Comparison of ENCODE assay signal across 15 cellular contexts in genomic region chr15:60815321-60815720, GRCh38.
DNase-seq lines count a peak whose midpoint lies in the region; ATAC-seq lines count a peak whose summit lies in the region.
"Had no signal": no experiment of that assay in that cellular context is flagged by ENCODE, and none has a peak within 500 bp of the region (broad histone marks: within the 10 kb centered on the region; RNA-seq: fewer than 3 reads in every experiment).

No MANE protein-coding gene starts in this region.

- no peaks in the 10 kb centered on the region for H3K9me3 Mint-ChIP-seq in activated T-helper 2 cell treated with anti-CD3 and anti-CD28 coated beads, Interferon-gamma antibody, Interleukin-2, Interleukin-4, amounts not matched to agents 10 μg/mL and 5 μg/mL and 100 μg/mL, durations not matched to agents 14 hours and 24 hours and 36 hours
- H3K9me3 Mint-ChIP-seq: CD4-positive, alpha-beta T cell; GM23338; HFFc6 had no signal

- H3K4me1 ChIP-seq in right cardiac atrium (ENCODE audit: control insufficient read depth, insufficient read depth, low read length) = no peaks in the 10 kb centered on the region

- peak overlapping the region; percentile 83 for H3K27ac Mint-ChIP-seq in T-helper 17 cell
- H3K27ac Mint-ChIP-seq in activated T-helper 2 cell treated with anti-CD3 and anti-CD28 coated beads, Interferon-gamma antibody, Interleukin-2, Interleukin-4, amounts not matched to agents 10 μg/mL and 5 μg/mL and 100 μg/mL, durations not matched to agents 14 hours and 24 hours and 36 hours = no peak overlapping the region
- H3K27ac Mint-ChIP-seq: CD4-positive, alpha-beta T cell; GM23338; HFFc6 had no signal

- peak; percentile 35 to 72 for ATAC-seq in right cardiac atrium
- ATAC-seq in T-helper 17 cell = no peak
- ATAC-seq: GM23338, HCT116 had no signal

- DNase-seq in right cardiac atrium (peak in 1 of 3 donors; percentile 52), cardiac septum (ENCODE audit: low spot score) (no peak), T-helper 17 cell (no peak), globus pallidus (ENCODE audit: low spot score) (peak; percentile 8), SK-N-DZ (ENCODE audit: low spot score) (no peak)
- DNase-seq in activated T-helper 2 cell treated with anti-CD3 and anti-CD28 coated beads, Interferon-gamma antibody, Interleukin-2, Interleukin-4, amounts not matched to agents 10 μg/mL and 5 μg/mL and 100 μg/mL, durations not matched to agents 14 hours and 24 hours and 36 hours (ENCODE audit: low spot score) = no peak
- DNase-seq: ACHN; CD4-positive, alpha-beta T cell; DMS79 treated with DMSO at 0.1 percent for 48 hours; GF-D8; HFFc6; IMR-90 had no signal

- H3K9me3 ChIP-seq in right cardiac atrium (ENCODE audit: control insufficient read depth, low read length) = no peaks in the 10 kb centered on the region
- H3K9me3 ChIP-seq in T-helper 17 cell (ENCODE audit: control insufficient read depth, low read length, poor library complexity, severe bottlenecking) = no peaks in the 10 kb centered on the region

- no peak overlapping the region for H3K27ac ChIP-seq in right cardiac atrium (ENCODE audit: low read length)
- H3K27ac ChIP-seq: C4-2B had no signal

- no peak overlapping the region for H3K4me3 Mint-ChIP-seq in T-helper 17 cell
- no peak overlapping the region for H3K4me3 Mint-ChIP-seq in activated T-helper 2 cell treated with anti-CD3 and anti-CD28 coated beads, Interferon-gamma antibody, Interleukin-2, Interleukin-4, amounts not matched to agents 10 μg/mL and 5 μg/mL and 100 μg/mL, durations not matched to agents 14 hours and 24 hours and 36 hours (ENCODE audit: low read depth)
- H3K4me3 Mint-ChIP-seq: CD4-positive, alpha-beta T cell; GM23338; HFFc6 had no signal

- peaks cover 2% of the 10 kb centered on the region for H3K36me3 Mint-ChIP-seq in T-helper 17 cell (ENCODE audit: low read depth)
- H3K36me3 Mint-ChIP-seq in activated T-helper 2 cell treated with anti-CD3 and anti-CD28 coated beads, Interferon-gamma antibody, Interleukin-2, Interleukin-4, amounts not matched to agents 10 μg/mL and 5 μg/mL and 100 μg/mL, durations not matched to agents 14 hours and 24 hours and 36 hours (ENCODE audit: low read depth) = no peaks in the 10 kb centered on the region

- H3K4me1 Mint-ChIP-seq in T-helper 17 cell = peaks cover 47% of the 10 kb centered on the region
- H3K4me1 Mint-ChIP-seq in activated T-helper 2 cell treated with anti-CD3 and anti-CD28 coated beads, Interferon-gamma antibody, Interleukin-2, Interleukin-4, amounts not matched to agents 10 μg/mL and 5 μg/mL and 100 μg/mL, durations not matched to agents 14 hours and 24 hours and 36 hours (ENCODE audit: low read depth) = peaks cover 4% of the 10 kb centered on the region

- H3K4me3 ChIP-seq in right cardiac atrium (ENCODE audit: low read length) = no peak overlapping the region
- H3K4me3 ChIP-seq: GM23338 had no signal

- intact Hi-C loops in right cardiac atrium (cut with DNase I) = no loop called here
- intact Hi-C loops in cardiac septum (cut with DNase I) = no loop called here
- intact Hi-C loops in activated T-helper 2 cell treated with anti-CD3 and anti-CD28 coated beads, Interferon-gamma antibody, Interleukin-2, Interleukin-4, amounts not matched to agents 10 μg/mL and 5 μg/mL and 100 μg/mL, durations not matched to agents 14 hours and 24 hours and 36 hours (cut with micrococcal nuclease) = no loop called here

- 33% methylated on average over 6 of the region's 6 CpGs for WGBS in right cardiac atrium

- H3K27me3 ChIP-seq in right cardiac atrium (ENCODE audit: control insufficient read depth, insufficient read depth) = no peaks in the 10 kb centered on the region

- no peaks in the 10 kb centered on the region for H3K27me3 Mint-ChIP-seq in T-helper 17 cell
- H3K27me3 Mint-ChIP-seq in activated T-helper 2 cell treated with anti-CD3 and anti-CD28 coated beads, Interferon-gamma antibody, Interleukin-2, Interleukin-4, amounts not matched to agents 10 μg/mL and 5 μg/mL and 100 μg/mL, durations not matched to agents 14 hours and 24 hours and 36 hours (ENCODE audit: low read depth) = peaks cover 44% of the 10 kb centered on the region
- H3K27me3 Mint-ChIP-seq: CD4-positive, alpha-beta T cell had no signal
